In the genomic region with DNA sequence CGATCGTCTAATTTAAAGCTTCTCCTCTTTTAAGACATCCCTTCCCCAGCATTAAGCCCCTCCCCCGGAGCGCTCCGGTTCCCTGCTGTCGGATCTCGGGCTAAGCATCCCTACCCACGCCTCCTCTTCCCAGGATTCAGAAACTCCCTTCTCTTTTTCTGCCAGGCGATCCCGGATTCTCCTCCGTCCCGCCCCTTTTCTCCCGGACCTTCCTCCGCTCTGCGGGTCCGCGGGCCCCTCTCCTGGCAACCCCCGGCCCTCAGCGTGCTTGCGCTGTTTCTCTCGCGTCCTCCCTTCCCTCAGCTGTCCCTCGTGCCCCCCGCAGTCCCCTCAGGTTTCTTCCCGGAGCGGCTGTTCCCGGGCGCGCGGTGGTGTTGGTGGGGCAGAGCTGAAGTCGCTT, we compare ENCODE assay signal across 8 cellular contexts. TPM values are rescaled to one million over a fixed set of nuclear protein-coding genes. Genes with fewer than 3 reads are reported as not detected.
DNase-seq lines count a peak whose midpoint lies in the region; ATAC-seq, FAIRE-seq and TF ChIP-seq lines count a peak whose summit lies in the region.
"Not testable (repeated sequence)": the region's sequence is repeated elsewhere in the genome, so short reads cannot be mapped to it uniquely, and the experiment has no call there.

No MANE protein-coding gene starts in this region.

- H3K79me2 ChIP-seq in Loucy (ENCODE audit: insufficient read depth, low read length); fibroblast of lung (ENCODE audit: control insufficient read depth, insufficient read depth, low read length); trophoblast cell (ENCODE audit: control insufficient read depth, insufficient read depth, low read length, poor library complexity): not testable (repeated sequence)

- H3K27ac ChIP-seq in fibroblast of lung (ENCODE audit: insufficient read depth, low read length); kidney (ENCODE audit: low read depth in 2 of 2, low read length in 2 of 2); trophoblast cell (ENCODE audit: low read depth, low read length): not testable (repeated sequence)

- not testable (repeated sequence) for H3K9me3 Mint-ChIP-seq in activated B cell treated with CpG ODN at 0.5 μM for 24 hours, type B pancreatic cell

- in situ Hi-C loops in astrocyte of the cerebellum (cut with HindIII; ENCODE audit: low sequenced_read_pairs) = not testable (repeated sequence)

- ATAC-seq in activated B cell treated with CpG ODN at 0.5 μM for 24 hours (ENCODE audit: low read depth) = not testable (repeated sequence)

- not testable (repeated sequence) for H2BK120ac ChIP-seq in trophoblast cell (ENCODE audit: insufficient read depth, low read length, poor library complexity)

- not testable (repeated sequence) for H2BK5ac ChIP-seq in trophoblast cell (ENCODE audit: low read depth, low read length, poor library complexity)

- H3K18ac ChIP-seq in trophoblast cell (ENCODE audit: low read length) = not testable (repeated sequence)

- H4K12ac ChIP-seq in trophoblast cell (ENCODE audit: low read depth, low read length) = not testable (repeated sequence)

- CTCF ChIA-PET in activated B cell treated with CpG ODN at 0.5 μM for 24 hours (lab: Charles Lee) = not testable (repeated sequence)

- not testable (repeated sequence) for H3K27me3 Mint-ChIP-seq in activated B cell treated with CpG ODN at 0.5 μM for 24 hours, type B pancreatic cell

- not testable (repeated sequence) for H3K27ac Mint-ChIP-seq in activated B cell treated with CpG ODN at 0.5 μM for 24 hours, type B pancreatic cell

- H4K8ac ChIP-seq in trophoblast cell (ENCODE audit: low read depth, low read length) = not testable (repeated sequence)

- not testable (repeated sequence) for FAIRE-seq in kidney (lab: Jason Lieb, UNC)

- intact Hi-C loops in activated B cell treated with CpG ODN at 0.5 μM for 24 hours (cut with micrococcal nuclease); kidney (cut with DNase I): not testable (repeated sequence)

- H3K27me3 ChIP-seq in Loucy (ENCODE audit: insufficient read depth, low read length, poor library complexity, severe bottlenecking); fibroblast of lung (ENCODE audit: control insufficient read depth, insufficient read depth, low read length); trophoblast cell (ENCODE audit: insufficient read depth, low read length): not testable (repeated sequence)

- not testable (repeated sequence) for H3F3A ChIP-seq in Loucy (ENCODE audit: low read depth)

- not testable (repeated sequence) for H3K9me2 ChIP-seq in Loucy (replicated peaks; ENCODE audit: low read depth, low read length)

- not testable (repeated sequence) for H2AK5ac ChIP-seq in trophoblast cell (ENCODE audit: low read length)

- WGBS in trophoblast cell (ENCODE audit: extremely low coverage, insufficient coverage, insufficient read length) = no CpG with 5 or more reads among the region's 31 CpGs

- peak overlapping the region; percentile 71 for H3K4me3 ChIP-seq in Loucy (ENCODE audit: low read length, poor library complexity, severe bottlenecking)
- H3K4me3 ChIP-seq in astrocyte of the cerebellum (ENCODE audit: low read depth, low read length) = peak overlapping the region; percentile 45
- peak overlapping the region in 3 of 4 experiments; percentile 29 to 57 (median 44) for H3K4me3 ChIP-seq in fibroblast of lung (replicated peaks in 1 of 4; ENCODE audit: control extremely low read depth in 1 of 4, insufficient read depth in 1 of 4, low read depth in 3 of 4, low read length in 4 of 4)
- H3K4me3 ChIP-seq in kidney (ENCODE audit: low read length in 2 of 2) = not testable (repeated sequence)
- H3K4me3 ChIP-seq in trophoblast cell (ENCODE audit: low read depth, low read length) = peak overlapping the region; percentile 62

- not testable (repeated sequence) for H3K23ac ChIP-seq in trophoblast cell (ENCODE audit: low read length)

- H2AFZ ChIP-seq in Loucy (ENCODE audit: low read length); fibroblast of lung (ENCODE audit: low read length); trophoblast cell (ENCODE audit: insufficient read depth, low read length, poor library complexity): not testable (repeated sequence)

- H3K79me1 ChIP-seq in trophoblast cell (ENCODE audit: low read length) = not testable (repeated sequence)

- TF ChIP-seq CTCF in Loucy (conservative IDR thresholded peaks at IDR 0.05; ENCODE audit: low read length); activated B cell treated with CpG ODN at 0.5 μM for 24 hours (IDR thresholded peaks at IDR 0.05); astrocyte of the cerebellum (IDR thresholded peaks at IDR 0.05; ENCODE audit: low read depth, low read length, missing control alignments); fibroblast of lung (conservative IDR thresholded peaks at IDR 0.05 in 1 of 2, IDR thresholded peaks at IDR 0.05 in 1 of 2; ENCODE audit: low read depth in 1 of 2, low read length in 2 of 2); kidney (IDR thresholded peaks at IDR 0.05; ENCODE audit: borderline replicate concordance, extremely low read depth, insufficient read depth); type B pancreatic cell (conservative IDR thresholded peaks at IDR 0.05): not testable (repeated sequence)

- not testable (repeated sequence) for H3K36me3 ChIP-seq in Loucy (ENCODE audit: insufficient read depth, low read length); fibroblast of lung (ENCODE audit: control insufficient read depth, insufficient read depth, low read length); kidney (ENCODE audit: control insufficient read depth in 1 of 2, insufficient read depth in 2 of 2, low read length in 2 of 2); trophoblast cell (ENCODE audit: control insufficient read depth in 1 of 2, insufficient read depth in 2 of 2, low read length in 2 of 2)

- not testable (repeated sequence) for H4K20me1 ChIP-seq in Loucy (ENCODE audit: insufficient read depth, low read length, poor library complexity, severe bottlenecking); fibroblast of lung (ENCODE audit: control insufficient read depth, extremely low read depth, insufficient read depth, low read length)

- DNase-seq in ELF-1 (ENCODE audit: low read depth, low spot score) = peak; percentile 31
- DNase-seq in activated B cell treated with CpG ODN at 0.5 μM for 24 hours = peak; percentile 18
- DNase-seq in astrocyte of the cerebellum (ENCODE audit: low read depth); trophoblast cell; type B pancreatic cell (ENCODE audit: extremely low spot score, unreplicated experiment): not testable (repeated sequence)
- peak in 1 of 2 donors; percentile 22 for DNase-seq in fibroblast of lung (ENCODE audit: low read depth in 2 of 2)
- peak; percentile 48 for DNase-seq in kidney

- H3K9ac ChIP-seq in Loucy (ENCODE audit: low read depth, low read length, poor library complexity, severe bottlenecking) = peak overlapping the region; percentile 66
- H3K9ac ChIP-seq in fibroblast of lung (ENCODE audit: insufficient read depth, low read length); kidney (ENCODE audit: low read length in 2 of 2); trophoblast cell (ENCODE audit: low read length): not testable (repeated sequence)

- H3K4me3 Mint-ChIP-seq in activated B cell treated with CpG ODN at 0.5 μM for 24 hours = peak overlapping the region; percentile 38
- peak overlapping the region; percentile 49 for H3K4me3 Mint-ChIP-seq in type B pancreatic cell

- H3K36me3 Mint-ChIP-seq in activated B cell treated with CpG ODN at 0.5 μM for 24 hours (ENCODE audit: low read depth); type B pancreatic cell: not testable (repeated sequence)

- not testable (repeated sequence) for H3K4me1 Mint-ChIP-seq in activated B cell treated with CpG ODN at 0.5 μM for 24 hours; type B pancreatic cell (ENCODE audit: unreplicated experiment)

- not testable (repeated sequence) for H3K4me1 ChIP-seq in Loucy (ENCODE audit: insufficient read depth, low read length, poor library complexity, severe bottlenecking); fibroblast of lung (ENCODE audit: control insufficient read depth, extremely low read depth, insufficient read depth, low read length); kidney (ENCODE audit: control insufficient read depth in 1 of 2, insufficient read depth in 1 of 2, low read depth in 1 of 2, low read length in 2 of 2); trophoblast cell (ENCODE audit: control insufficient read depth in 1 of 2, insufficient read depth in 2 of 2, low read length in 2 of 2)

- POLR2A ChIA-PET in activated B cell treated with CpG ODN at 0.5 μM for 24 hours (lab: Charles Lee) = interaction anchor here (1.1 kb wide), 1 partner anchor 275 kb away, joined by 4 read pairs; no protein-coding TSS in a partner anchor

- not testable (repeated sequence) for H3K9me3 ChIP-seq in Loucy (ENCODE audit: insufficient read depth, low read depth, low read length); fibroblast of lung (ENCODE audit: control insufficient read depth, insufficient read depth, low read depth, low read length); kidney (ENCODE audit: control insufficient read depth in 1 of 2, low read length in 2 of 2); trophoblast cell (ENCODE audit: insufficient read depth, low read depth, low read length)

- not testable (repeated sequence) for H2BK12ac ChIP-seq in trophoblast cell (ENCODE audit: low read length)

- H4K91ac ChIP-seq in trophoblast cell (ENCODE audit: low read depth, low read length) = not testable (repeated sequence)

- H3K4me2 ChIP-seq in Loucy (ENCODE audit: low read depth, low read length, poor library complexity, severe bottlenecking) (peak overlapping the region; percentile 37), trophoblast cell (ENCODE audit: low read length) (peak overlapping the region; percentile 61)
- H3K4me2 ChIP-seq in fibroblast of lung (ENCODE audit: extremely low read depth, insufficient read depth, low read length) = not testable (repeated sequence)

- not testable (repeated sequence) for H3K4ac ChIP-seq in trophoblast cell (ENCODE audit: low read depth, low read length)

- not testable (repeated sequence) for H3K14ac ChIP-seq in trophoblast cell (ENCODE audit: low read length)

RNA-seq across cellular contexts. Expression of a gene that starts 0.3 kb away (rescaled TPM):
- total RNA-seq in activated B cell treated with CpG ODN at 0.5 μM for 24 hours = 0.98 and 2.2 TPM in 2 replicates
- total RNA-seq in fibroblast of lung = 0.51 and 2.3 TPM in 2 replicates
- polyA plus RNA-seq in fibroblast of lung = 1.0 and 3.7 TPM in 2 replicates
- 0.99 and 3.1 TPM in 2 replicates for polyA plus RNA-seq in fibroblast of lung (2012)
- polyA minus RNA-seq in fibroblast of lung (ENCODE audit: low replicate concordance) = not detected in 2 replicates
- total RNA-seq in kidney = 0.54 TPM
- polyA plus RNA-seq in kidney (ENCODE audit: insufficient read depth, low read depth, low replicate concordance) = 0.56 TPM
- 4.2 and 5.0 TPM in 2 replicates for polyA plus RNA-seq in trophoblast cell (2013)
- 2.8 and 4.9 TPM in 2 replicates for total RNA-seq in type B pancreatic cell (ENCODE audit: low replicate concordance)

RNA-seq across cellular contexts. Expression of a gene that starts 0.9 kb away (rescaled TPM):
- total RNA-seq in activated B cell treated with CpG ODN at 0.5 μM for 24 hours (20.4 and 23.8 TPM in 2 replicates), fibroblast of lung (15.7 and 36.5 TPM in 2 replicates), kidney (29.1 TPM), type B pancreatic cell (ENCODE audit: low replicate concordance) (15.8 and 26.8 TPM in 2 replicates)
- polyA plus RNA-seq in fibroblast of lung (7.3 and 8.2 TPM in 2 replicates), kidney (ENCODE audit: insufficient read depth, low read depth, low replicate concordance) (6.6 TPM)
- polyA plus RNA-seq in fibroblast of lung (2012) = 5.5 and 6.3 TPM in 2 replicates
- 1.8 and 19.3 TPM in 2 replicates for polyA minus RNA-seq in fibroblast of lung (ENCODE audit: low replicate concordance)
- 11.6 and 13.4 TPM in 2 replicates for polyA plus RNA-seq in trophoblast cell (2013)
